ENCODE assay signal across 11 cellular contexts in genomic region chr1:2237773-2238172, GRCh38. TPM values are rescaled to one million over a fixed set of nuclear protein-coding genes. Genes with fewer than 3 reads are reported as not detected.
DNase-seq lines count a peak whose midpoint lies in the region; ATAC-seq and TF ChIP-seq lines count a peak whose summit lies in the region.
"Had no signal": no experiment of that assay in that cellular context is flagged by ENCODE, and none has a peak within 500 bp of the region (broad histone marks: within the 10 kb centered on the region; RNA-seq: fewer than 3 reads in every experiment).

No MANE protein-coding gene starts in this region.

- no peak overlapping the region for H2AFZ ChIP-seq in osteoblast (ENCODE audit: low read length)

- peaks cover 67% of the 10 kb centered on the region for H3K4me1 ChIP-seq in osteoblast (ENCODE audit: insufficient read depth, low read length)

- peak overlapping the region; percentile 36 for H3K4me2 ChIP-seq in osteoblast (ENCODE audit: insufficient read depth, low read length)

- no peaks in the 10 kb centered on the region for H3K27me3 ChIP-seq in osteoblast (ENCODE audit: insufficient read depth, low read length)
- H3K27me3 ChIP-seq: body of pancreas had no signal

- H3K79me2 ChIP-seq in osteoblast (ENCODE audit: insufficient read depth, low read length): peaks cover 99% of the 10 kb centered on the region

- no peak for TF ChIP-seq POLR2A in erythroblast (IDR thresholded peaks at IDR 0.05; ENCODE audit: low read length)

- H4K20me1 ChIP-seq in osteoblast (ENCODE audit: insufficient read depth, low read length): peaks cover 94% of the 10 kb centered on the region

- H3K36me3 ChIP-seq in osteoblast (ENCODE audit: insufficient read depth, low read length): peaks cover 12% of the 10 kb centered on the region

- no peaks in the 10 kb centered on the region for H3K9me3 ChIP-seq in osteoblast (ENCODE audit: low read depth, low read length)
- H3K9me3 ChIP-seq: body of pancreas had no signal

- CTCF ChIA-PET in RWPE1 (lab: Yijun Ruan, JAX): no interaction called here

- H3K27ac ChIP-seq in C4-2B (peak overlapping the region; percentile 43), RWPE1 (peak overlapping the region; percentile 99), osteoblast (ENCODE audit: low read depth, low read length) (peak overlapping the region; percentile 68)

- ATAC-seq in GM18870 (IDR thresholded peaks at IDR 0.05; ENCODE audit: unreplicated experiment): no peak
- ATAC-seq: body of pancreas had no signal

- no peak for DNase-seq in RWPE1 (ENCODE audit: low spot score)
- peak; percentile 31 to 37 for DNase-seq in erythroblast (lab: John Stamatoyannopoulos, UW)
- DNase-seq in osteoblast (ENCODE audit: insufficient read length, low spot score, missing footprints): peak; percentile 58
- no peak for DNase-seq in AG08396 (ENCODE audit: low spot score)
- no peak for DNase-seq in NCI-H1694 treated with DMSO at 0.1 percent for 48 hours (lab: John Stamatoyannopoulos, UW)
- DNase-seq in NCI-H2171 treated with DMSO at 0.1 percent for 48 hours (lab: John Stamatoyannopoulos, UW): no peak
- DNase-seq: body of pancreas, HCEC 1CT, NCI-H1092 treated with DMSO at 0.1 percent for 48 hours had no signal

- H3K4me3 ChIP-seq in osteoblast (ENCODE audit: insufficient read depth, low read length): no peak overlapping the region
- H3K4me3 ChIP-seq: body of pancreas had no signal

- POLR2A ChIA-PET in RWPE1 (lab: Yijun Ruan, JAX; ENCODE audit: low non-redundant PET): no interaction called here

- no peak for TF ChIP-seq CTCF in C4-2B (conservative IDR thresholded peaks at IDR 0.05)
- TF ChIP-seq CTCF in RWPE1 (conservative IDR thresholded peaks at IDR 0.05; ENCODE audit: low read depth): no peak
- peak; percentile 37 for TF ChIP-seq CTCF in osteoblast (IDR thresholded peaks at IDR 0.05; ENCODE audit: extremely low read depth, low read depth, low read length)

RNA-seq across cellular contexts. Expression of gene SKI, which starts 9.7 kb away (rescaled TPM):
- total RNA-seq in osteoblast: 48.9 TPM in 2 replicates

RNA-seq across cellular contexts. Expression of gene FAAP20, which starts 43.2 kb away (rescaled TPM):
- 18.6 and 25.3 TPM in 2 replicates for total RNA-seq in osteoblast

Comparison
In these comparisons a context has a peak if more than half of its experiments do, and no peak if none do; other contexts are left out.
1. H3K27ac ChIP-seq: peak in every context shown above with its lines; median percentile 99 in RWPE1; 68 in osteoblast; 43 in C4-2B.
2. DNase-seq: peak in erythroblast (2 of 2) and osteoblast (single experiment); none in RWPE1 (single experiment), AG08396 (single experiment), NCI-H1694 treated with DMSO at 0.1 percent for 48 hours (single experiment) and NCI-H2171 treated with DMSO at 0.1 percent for 48 hours (single experiment).